ENCODE assay signal across 8 cellular contexts in the genomic region with DNA sequence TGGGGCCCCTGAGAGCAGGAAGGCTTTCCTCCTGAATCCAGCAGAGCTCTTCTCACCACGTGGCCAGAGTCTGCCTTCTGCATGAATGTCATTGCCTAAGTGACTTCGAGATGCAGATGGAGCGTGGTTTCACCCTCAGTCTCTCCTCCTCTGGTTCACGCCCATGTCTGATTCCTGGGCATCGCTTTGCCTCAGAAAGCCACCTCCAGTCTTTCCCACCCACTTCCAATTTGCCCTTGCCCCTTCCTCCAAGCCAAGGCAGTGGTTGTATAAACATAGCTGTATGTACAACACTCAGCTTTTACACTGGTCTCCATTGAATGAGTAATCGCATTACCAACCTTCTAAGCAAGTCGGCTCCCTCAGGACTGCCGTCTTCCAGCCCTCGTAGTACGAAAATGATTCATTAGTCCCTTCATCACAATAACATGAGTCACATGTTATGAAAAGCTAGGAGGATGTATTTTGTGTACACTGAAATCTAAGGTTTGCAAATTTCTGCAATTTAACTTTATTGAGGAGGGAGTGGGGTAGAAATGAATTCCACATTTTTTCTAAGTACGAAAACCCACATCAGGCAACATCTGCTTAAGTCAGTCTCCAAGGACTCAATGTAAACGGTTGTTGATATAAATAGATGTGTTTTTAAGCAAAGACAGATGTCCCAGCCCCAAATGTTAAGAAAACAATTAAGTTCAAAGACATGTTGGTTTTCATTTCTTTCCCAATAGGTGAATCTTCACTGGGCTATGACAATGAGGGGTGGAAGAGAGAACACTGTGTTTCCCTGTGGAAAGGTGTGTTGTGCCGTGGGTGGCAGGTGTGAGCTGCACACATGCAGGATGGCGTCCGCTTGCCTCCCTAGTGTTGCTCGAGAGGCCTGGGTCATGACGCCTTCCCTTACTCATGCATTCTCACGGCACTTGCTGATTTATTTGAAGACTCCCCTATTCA. TPM values are rescaled to one million over a fixed set of nuclear protein-coding genes. Genes with fewer than 3 reads are reported as not detected.
DNase-seq lines count a peak whose midpoint lies in the region; ATAC-seq and TF ChIP-seq lines count a peak whose summit lies in the region.

No MANE protein-coding gene starts in this region.

- no peak overlapping the region for H3K4me3 Mint-ChIP-seq in activated T-helper 1 cell treated with anti-CD3 and anti-CD28 coated beads, Interleukin-12 subunit alpha, Interleukin-12 subunit beta, Interleukin-2, Interleukin-4 antibody, amounts not matched to agents 30 ng/mL and 10 ng/mL and 1 ng/mL, durations not matched to agents 14 hours and 24 hours and 36 hours

- H3K36me3 ChIP-seq in hepatocyte (replicated peaks; ENCODE audit: insufficient read depth, low read depth) (no peaks in the 10 kb centered on the region), aorta (ENCODE audit: control insufficient read depth in 1 of 2, insufficient read depth in 2 of 2, low read length in 1 of 2) (no peaks in the 10 kb centered on the region)

- H3K36me3 Mint-ChIP-seq in activated T-helper 1 cell treated with anti-CD3 and anti-CD28 coated beads, Interleukin-12 subunit alpha, Interleukin-12 subunit beta, Interleukin-2, Interleukin-4 antibody, amounts not matched to agents 30 ng/mL and 10 ng/mL and 1 ng/mL, durations not matched to agents 14 hours and 24 hours and 36 hours (ENCODE audit: low read depth), result peaks cover 6% of the 10 kb centered on the region

- H3K27ac ChIP-seq in hepatocyte, result peak overlapping the region; percentile 80
- H3K27ac ChIP-seq in aorta (ENCODE audit: low read depth in 1 of 2, low read length in 2 of 2), result peak overlapping the region; percentile 19 to 94

- H3K4me3 ChIP-seq in hepatocyte, result no peak overlapping the region
- no peak overlapping the region for H3K4me3 ChIP-seq in aorta (ENCODE audit: low read length in 2 of 2)

- intact Hi-C loops in activated T-helper 1 cell treated with anti-CD3 and anti-CD28 coated beads, Interleukin-12 subunit alpha, Interleukin-12 subunit beta, Interleukin-2, Interleukin-4 antibody, amounts not matched to agents 30 ng/mL and 10 ng/mL and 1 ng/mL, durations not matched to agents 14 hours and 24 hours and 36 hours (cut with micrococcal nuclease), result no loop called here
- intact Hi-C loops in aorta (cut with DNase I), result no loop called here

- no peaks in the 10 kb centered on the region for H3K27me3 ChIP-seq in hepatocyte
- H3K27me3 ChIP-seq in aorta (ENCODE audit: control insufficient read depth in 1 of 2, insufficient read depth in 2 of 2, low read length in 1 of 2), result no peaks in the 10 kb centered on the region

- H3K9me3 Mint-ChIP-seq in activated T-helper 1 cell treated with anti-CD3 and anti-CD28 coated beads, Interleukin-12 subunit alpha, Interleukin-12 subunit beta, Interleukin-2, Interleukin-4 antibody, amounts not matched to agents 30 ng/mL and 10 ng/mL and 1 ng/mL, durations not matched to agents 14 hours and 24 hours and 36 hours, result peaks cover 13% of the 10 kb centered on the region

- peak; percentile 22 for DNase-seq in stimulated activated naive CD4-positive, alpha-beta T cell treated with Interleukin-2 at 50 U/mL for 16 hours (lab: John Stamatoyannopoulos, UW)
- no peak for DNase-seq in stimulated activated naive CD4-positive, alpha-beta T cell (lab: John Stamatoyannopoulos, UW)
- no peak for DNase-seq in activated T-helper 1 cell treated with anti-CD3 and anti-CD28 coated beads, Interleukin-12 subunit alpha, Interleukin-12 subunit beta, Interleukin-2, Interleukin-4 antibody, amounts not matched to agents 30 ng/mL and 10 ng/mL and 1 ng/mL, durations not matched to agents 14 hours and 24 hours and 36 hours (ENCODE audit: low spot score)
- DNase-seq in hepatocyte (ENCODE audit: low spot score) (peak; percentile 69), aorta (peak; percentile 75 to 83), SKM-1 treated with dmso at 0.1 percent for 144 hours (lab: John Stamatoyannopoulos, UW; ENCODE audit: unreplicated experiment) (no peak), NCI-H146 treated with DMSO at 0.1 percent for 48 hours (lab: John Stamatoyannopoulos, UW; ENCODE audit: unreplicated experiment) (no peak), NCI-H526 (lab: John Stamatoyannopoulos, UW) (no peak)

- ATAC-seq in aorta (ENCODE audit: low FRiP score), result peak; percentile 83

- peak overlapping the region; percentile 79 for H3K27ac Mint-ChIP-seq in activated T-helper 1 cell treated with anti-CD3 and anti-CD28 coated beads, Interleukin-12 subunit alpha, Interleukin-12 subunit beta, Interleukin-2, Interleukin-4 antibody, amounts not matched to agents 30 ng/mL and 10 ng/mL and 1 ng/mL, durations not matched to agents 14 hours and 24 hours and 36 hours

- H3K9me2 ChIP-seq in hepatocyte (replicated peaks; ENCODE audit: insufficient read depth), result no peaks in the 10 kb centered on the region

- peaks cover 54% of the 10 kb centered on the region for H3K4me1 Mint-ChIP-seq in activated T-helper 1 cell treated with anti-CD3 and anti-CD28 coated beads, Interleukin-12 subunit alpha, Interleukin-12 subunit beta, Interleukin-2, Interleukin-4 antibody, amounts not matched to agents 30 ng/mL and 10 ng/mL and 1 ng/mL, durations not matched to agents 14 hours and 24 hours and 36 hours (ENCODE audit: low read depth)

- no peaks in the 10 kb centered on the region for H4K20me1 ChIP-seq in hepatocyte (ENCODE audit: insufficient read depth, poor library complexity, severe bottlenecking)

- peaks cover 31% of the 10 kb centered on the region for H3K4me1 ChIP-seq in hepatocyte (ENCODE audit: insufficient read depth)
- peaks cover 3 to 7% of the 10 kb centered on the region in 2 donors for H3K4me1 ChIP-seq in aorta (ENCODE audit: control insufficient read depth in 1 of 2, insufficient read depth in 2 of 2, low read length in 2 of 2)

- no peak overlapping the region for H3K4me2 ChIP-seq in hepatocyte

- peaks cover 2% of the 10 kb centered on the region for H3K27me3 Mint-ChIP-seq in activated T-helper 1 cell treated with anti-CD3 and anti-CD28 coated beads, Interleukin-12 subunit alpha, Interleukin-12 subunit beta, Interleukin-2, Interleukin-4 antibody, amounts not matched to agents 30 ng/mL and 10 ng/mL and 1 ng/mL, durations not matched to agents 14 hours and 24 hours and 36 hours (ENCODE audit: insufficient read depth)

- WGBS in hepatocyte (ENCODE audit: low lambda C conversion rate, missing lambda C conversion rate), result 60% methylated on average over 18 of the region's 18 CpGs
- 49 to 53% methylated on average over 18 of the region's 18 CpGs for WGBS in aorta, 2 donors

- no peak overlapping the region for H2AFZ ChIP-seq in hepatocyte

- H3K9me3 ChIP-seq in hepatocyte (ENCODE audit: low read depth), result no peaks in the 10 kb centered on the region
- H3K9me3 ChIP-seq in aorta (ENCODE audit: control insufficient read depth, low read length), result no peaks in the 10 kb centered on the region

- H3K79me2 ChIP-seq in hepatocyte, result no peaks in the 10 kb centered on the region

- TF ChIP-seq CTCF in hepatocyte (IDR thresholded peaks at IDR 0.05; ENCODE audit: poor library complexity), result no peak

RNA-seq across cellular contexts. Expression of a gene that starts 32.3 kb away (rescaled TPM):
- total RNA-seq in activated T-helper 1 cell treated with anti-CD3 and anti-CD28 coated beads, Interleukin-12 subunit alpha, Interleukin-12 subunit beta, Interleukin-2, Interleukin-4 antibody, amounts not matched to agents 30 ng/mL and 10 ng/mL and 1 ng/mL, durations not matched to agents 14 hours and 24 hours and 36 hours, result 22.9 and 25.8 TPM in 2 replicates
- 91.9 and 95.1 TPM in 2 replicates for total RNA-seq in hepatocyte
- 104 and 106 TPM in 2 replicates for polyA plus RNA-seq in hepatocyte
- total RNA-seq in aorta, result 100 to 1,000 TPM; 145 to 232 TPM
- polyA plus RNA-seq in aorta, result 10 to 100 TPM; 40.2 to 76.8 TPM

Comparison
In these comparisons a context has a peak if more than half of its experiments do, and no peak if none do; other contexts are left out.
1. DNase-seq: peak in stimulated activated naive CD4-positive, alpha-beta T cell treated with Interleukin-2 at 50 U/mL for 16 hours (single experiment), hepatocyte (single experiment) and aorta (2 of 2); none in stimulated activated naive CD4-positive, alpha-beta T cell (0 of 6), activated T-helper 1 cell treated with anti-CD3 and anti-CD28 coated beads, Interleukin-12 subunit alpha, Interleukin-12 subunit beta, Interleukin-2, Interleukin-4 antibody, amounts not matched to agents 30 ng/mL and 10 ng/mL and 1 ng/mL, durations not matched to agents 14 hours and 24 hours and 36 hours (single experiment), SKM-1 treated with dmso at 0.1 percent for 144 hours (single experiment), NCI-H146 treated with DMSO at 0.1 percent for 48 hours (single experiment) and NCI-H526 (0 of 2).